In the genomic region with DNA sequence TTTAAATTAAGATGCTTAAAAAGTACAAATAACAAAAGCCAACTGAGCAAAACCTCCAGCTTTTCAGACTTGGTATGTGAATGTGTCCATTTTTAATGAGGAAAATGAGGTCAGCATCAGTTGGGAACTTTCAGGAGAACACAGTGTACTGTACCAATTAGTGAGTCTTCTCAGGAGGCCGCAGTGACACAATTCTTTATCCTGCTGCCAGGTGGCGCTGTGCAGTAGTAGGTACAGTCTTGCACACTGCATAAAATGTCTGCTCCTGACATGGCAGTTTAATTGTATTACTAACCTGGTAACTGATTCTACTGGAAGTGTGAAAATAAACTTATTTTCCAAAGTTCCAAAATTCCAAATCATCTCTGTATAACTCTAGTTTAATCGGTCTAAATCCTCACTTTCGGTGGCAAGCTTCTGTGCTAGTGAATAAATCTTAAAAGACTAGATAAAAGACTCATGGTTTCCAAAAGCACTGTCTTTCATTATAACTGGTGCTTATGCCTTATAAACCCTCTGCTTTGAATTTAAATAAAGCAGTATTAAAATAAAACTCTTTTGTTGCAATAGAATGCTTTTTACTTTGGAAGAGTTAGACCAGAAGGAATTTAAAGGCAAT, we compare ENCODE assay signal across 8 cellular contexts.
A peak's percentile ranks its signal among the peaks of the same experiment; 100 is the strongest.
DNase-seq lines count a peak whose midpoint lies in the region; ATAC-seq and TF ChIP-seq lines count a peak whose summit lies in the region.

No MANE protein-coding gene starts in this region.

- intact Hi-C loops in activated CD4-positive, alpha-beta T cell treated with anti-CD3 and anti-CD28 coated beads, Interleukin-2, amount 10 ng/mL, durations not matched to agents 24 days and 14 days (cut with micrococcal nuclease) = loop anchor here (1.0 kb wide), 1 partner anchor 1621 kb away; no protein-coding TSS in a partner anchor

- ATAC-seq in GM19463 (IDR thresholded peaks at IDR 0.05; ENCODE audit: unreplicated experiment) = peak; percentile 99
- ATAC-seq in HG03520 (IDR thresholded peaks at IDR 0.05; ENCODE audit: unreplicated experiment) = peak; percentile 99
- ATAC-seq in lung (ENCODE audit: insufficient read depth, low FRiP score) = peak; percentile 90

- H3K36me3 Mint-ChIP-seq in activated CD4-positive, alpha-beta T cell treated with anti-CD3 and anti-CD28 coated beads, Interleukin-2, amount 10 ng/mL, durations not matched to agents 24 days and 14 days (ENCODE audit: low read depth) = no peaks in the 10 kb centered on the region

- in situ Hi-C loops in Caki2 (cut with HindIII; ENCODE audit: low pct_unique_long_range_greater_than_20kb, low sequenced_read_pairs) = no loop called here

- H3K9me3 Mint-ChIP-seq in activated CD4-positive, alpha-beta T cell treated with anti-CD3 and anti-CD28 coated beads, Interleukin-2, amount 10 ng/mL, durations not matched to agents 24 days and 14 days = no peaks in the 10 kb centered on the region

- peak; percentile 48 for TF ChIP-seq CTCF in lung (IDR thresholded peaks at IDR 0.05; ENCODE audit: control extremely low read depth, extremely low read depth)

- no peak overlapping the region for H3K27ac ChIP-seq in lung (ENCODE audit: low read depth in 1 of 2, low read length in 1 of 2)

- WGBS in lung, 2 donors = 35% methylated on average over 4 of the region's 4 CpGs

- no peak overlapping the region for H3K4me3 ChIP-seq in lung

- no peaks in the 10 kb centered on the region for H3K36me3 ChIP-seq in lung (ENCODE audit: control insufficient read depth in 2 of 2, insufficient read depth in 2 of 2, low read length in 2 of 2)

- DNase-seq in Caki2 (ENCODE audit: low read depth) (peak; percentile 47), NCI-H510A treated with DMSO at 0.1 percent for 48 hours (lab: John Stamatoyannopoulos, UW) (peak; percentile 45), dermis microvascular lymphatic vessel endothelial cell (ENCODE audit: low read depth in 2 of 2) (peak; percentile 51 to 71), lung (ENCODE audit: low spot score) (peak; percentile 55)
- DNase-seq in activated CD4-positive, alpha-beta T cell treated with anti-CD3 and anti-CD28 coated beads, Interleukin-2, amount 10 ng/mL, durations not matched to agents 24 days and 14 days = peak; percentile 86
- peak; percentile 31 for DNase-seq in stimulated activated CD8-positive, alpha-beta memory T cell treated with anti-CD3 and anti-CD28 coated beads, Interleukin-15, amount 100 ng/mL, for 1 hour (ENCODE audit: low read depth)

- H3K27me3 ChIP-seq in lung (ENCODE audit: control insufficient read depth, insufficient read depth) = no peaks in the 10 kb centered on the region

- H3K4me3 Mint-ChIP-seq in activated CD4-positive, alpha-beta T cell treated with anti-CD3 and anti-CD28 coated beads, Interleukin-2, amount 10 ng/mL, durations not matched to agents 24 days and 14 days = no peak overlapping the region

- H3K27me3 Mint-ChIP-seq in activated CD4-positive, alpha-beta T cell treated with anti-CD3 and anti-CD28 coated beads, Interleukin-2, amount 10 ng/mL, durations not matched to agents 24 days and 14 days = peaks cover 4% of the 10 kb centered on the region

- H3K4me1 Mint-ChIP-seq in activated CD4-positive, alpha-beta T cell treated with anti-CD3 and anti-CD28 coated beads, Interleukin-2, amount 10 ng/mL, durations not matched to agents 24 days and 14 days = no peaks in the 10 kb centered on the region

- no peak overlapping the region for H3K27ac Mint-ChIP-seq in activated CD4-positive, alpha-beta T cell treated with anti-CD3 and anti-CD28 coated beads, Interleukin-2, amount 10 ng/mL, durations not matched to agents 24 days and 14 days

- H3K4me1 ChIP-seq in lung (ENCODE audit: control insufficient read depth in 2 of 2, insufficient read depth in 2 of 2, low read length in 2 of 2) = no peaks in the 10 kb centered on the region

- no peaks in the 10 kb centered on the region for H3K9me3 ChIP-seq in lung (ENCODE audit: control insufficient read depth in 2 of 2, insufficient read depth in 1 of 2, low read length in 1 of 2)

Comparison
In these comparisons a context has a peak if more than half of its experiments do, and no peak if none do; other contexts are left out.
1. DNase-seq: peak in every context shown above with its lines; median percentile 86 in activated CD4-positive, alpha-beta T cell treated with anti-CD3 and anti-CD28 coated beads, Interleukin-2, amount 10 ng/mL, durations not matched to agents 24 days and 14 days; 61 in dermis microvascular lymphatic vessel endothelial cell; 55 in lung; 47 in Caki2; 45 in NCI-H510A treated with DMSO at 0.1 percent for 48 hours; 31 in stimulated activated CD8-positive, alpha-beta memory T cell treated with anti-CD3 and anti-CD28 coated beads, Interleukin-15, amount 100 ng/mL, for 1 hour.